In genomic region chr3:127680146-127680661, GRCh38 we compare ENCODE assay signal across 17 cellular contexts. TPM values are rescaled to one million over a fixed set of nuclear protein-coding genes. Genes with fewer than 3 reads are reported as not detected.
DNase-seq lines count a peak whose midpoint lies in the region; ATAC-seq, FAIRE-seq and TF ChIP-seq lines count a peak whose summit lies in the region.
"Had no signal": no experiment of that assay in that cellular context is flagged by ENCODE, and none has a peak within 500 bp of the region (broad histone marks: within the 10 kb centered on the region; RNA-seq: fewer than 3 reads in every experiment).

No MANE protein-coding gene starts in this region.

- ATAC-seq in right lobe of liver, result no peak
- ATAC-seq in HepG2, result no peak
- ATAC-seq in stimulated activated naive B cell treated with anti-CD40 and anti-IgM and Interleukin-4, amounts not matched to agents 10 μg/mL and 1 μg/mL and 100 μg/mL, for 72 hours (replicated peaks), result no peak
- no peak for ATAC-seq in GM18861 (IDR thresholded peaks at IDR 0.05; ENCODE audit: unreplicated experiment)
- ATAC-seq: Panc1, right cardiac atrium had no signal

- H3K9ac ChIP-seq in HepG2 (ENCODE audit: insufficient read depth, low read depth, low read length), result no peak overlapping the region

- FAIRE-seq in HepG2 (lab: Jason Lieb, UNC), result no peak

- no peaks in the 10 kb centered on the region for H3K9me3 ChIP-seq in right lobe of liver
- no peaks in the 10 kb centered on the region for H3K9me3 ChIP-seq in HepG2 (ENCODE audit: low read length)
- H3K9me3 ChIP-seq in neutrophil, result no peaks in the 10 kb centered on the region
- no peaks in the 10 kb centered on the region for H3K9me3 ChIP-seq in uterus

- H3K4me1 ChIP-seq in right lobe of liver, result no peaks in the 10 kb centered on the region
- H3K4me1 ChIP-seq in HepG2 (ENCODE audit: insufficient read depth, low read length), result no peaks in the 10 kb centered on the region
- H3K4me1 ChIP-seq in neutrophil (ENCODE audit: control insufficient read depth in 1 of 2, insufficient read depth in 1 of 2, low read depth in 1 of 2, low read length in 1 of 2), result peaks cover 100% of the 10 kb centered on the region in 2 experiments
- H3K4me1 ChIP-seq in uterus, result no peaks in the 10 kb centered on the region

- POLR2A ChIA-PET in HepG2 (lab: Yijun Ruan, JAX), result no interaction called here

- no peak overlapping the region for H3K4me2 ChIP-seq in HepG2 (ENCODE audit: low read depth, low read length)

- peaks cover 0 to 2% of the 10 kb centered on the region in 2 donors for H3K9me3 Mint-ChIP-seq in stimulated activated naive B cell treated with anti-CD40 and anti-IgM and Interleukin-4, amounts not matched to agents 10 μg/mL and 1 μg/mL and 100 μg/mL, for 72 hours
- H3K9me3 Mint-ChIP-seq: neural crest cell had no signal

- no TSS peak for BruUV-seq in HepG2 (replicated peaks; lab: Mats Ljungman, UMichigan)

- no peak for TF ChIP-seq RAD21 in HepG2 (CRISPR knock-in tag; IDR thresholded peaks at IDR 0.05)

- no peak overlapping the region for H3K27ac Mint-ChIP-seq in stimulated activated naive B cell treated with anti-CD40 and anti-IgM and Interleukin-4, amounts not matched to agents 10 μg/mL and 1 μg/mL and 100 μg/mL, for 72 hours

- H3K27ac ChIP-seq in right lobe of liver (no peak overlapping the region), HepG2 (ENCODE audit: extremely low read length, insufficient read depth, low read length) (no peak overlapping the region), coronary artery (no peak overlapping the region), neutrophil (peak overlapping the region; percentile 99), uterus (no peak overlapping the region)

- CTCF ChIA-PET in HepG2 (lab: Yijun Ruan, JAX; ENCODE audit: low intra/inter-chr PET ratio, low total read pairs), result no interaction called here

- peaks cover 15 to 40% of the 10 kb centered on the region in 2 donors for H3K4me1 Mint-ChIP-seq in stimulated activated naive B cell treated with anti-CD40 and anti-IgM and Interleukin-4, amounts not matched to agents 10 μg/mL and 1 μg/mL and 100 μg/mL, for 72 hours

- TF ChIP-seq EP300 in HepG2 (IDR thresholded peaks at IDR 0.05; ENCODE audit: low read depth in 2 of 2, low read length in 2 of 2) (no peak), HepG2 (CRISPR knock-in tag; IDR thresholded peaks at IDR 0.05; ENCODE audit: borderline replicate concordance) (no peak)

- H3K27me3 Mint-ChIP-seq in stimulated activated naive B cell treated with anti-CD40 and anti-IgM and Interleukin-4, amounts not matched to agents 10 μg/mL and 1 μg/mL and 100 μg/mL, for 72 hours, result no peaks in the 10 kb centered on the region

- H3K36me3 Mint-ChIP-seq in stimulated activated naive B cell treated with anti-CD40 and anti-IgM and Interleukin-4, amounts not matched to agents 10 μg/mL and 1 μg/mL and 100 μg/mL, for 72 hours, result peaks cover 8 to 22% of the 10 kb centered on the region in 2 donors

- no peaks in the 10 kb centered on the region for H3K79me2 ChIP-seq in HepG2 (ENCODE audit: insufficient read depth, low read length)

- no peak for TF ChIP-seq POLR2A in right lobe of liver (IDR thresholded peaks at IDR 0.05)
- no peak for TF ChIP-seq POLR2A in HepG2 (IDR thresholded peaks at IDR 0.05; ENCODE audit: insufficient read depth in 1 of 2, low read depth in 2 of 2, low read length in 2 of 2)
- no peak for TF ChIP-seq POLR2A in uterus (IDR thresholded peaks at IDR 0.05)

- DNase-seq in right lobe of liver (peak; percentile 14 to 45 (median 21)), HepG2 (ENCODE audit: low spot score) (no peak), coronary artery (ENCODE audit: low spot score) (peak; percentile 47), uterus (peak; percentile 12 to 14)
- DNase-seq in NK-92 treated with Interleukin-12 subunit alpha and Interleukin-12 subunit beta, amount 100 ng/mL, for 24 hours (lab: John Stamatoyannopoulos, UW), result no peak
- no peak for DNase-seq in stimulated activated naive B cell treated with anti-CD40 and anti-IgM and Interleukin-4, amounts not matched to agents 10 μg/mL and 1 μg/mL and 100 μg/mL, for 72 hours
- DNase-seq: amniotic stem cell; caudate nucleus; DMS79 treated with DMSO at 0.1 percent for 48 hours; effector CD4-positive, alpha-beta T cell; NCI-H1436 treated with DMSO at 0.1 percent for 48 hours; NCI-H2171 treated with DMSO at 0.1 percent for 48 hours had no signal

- H4K20me1 ChIP-seq in HepG2 (ENCODE audit: insufficient read depth, low read length), result no peaks in the 10 kb centered on the region

- intact Hi-C loops in right lobe of liver (cut with DNase I) (no loop called here), HepG2 (cut with micrococcal nuclease; ENCODE audit: unreplicated experiment) (no loop called here), uterus (cut with DNase I; ENCODE audit: low total_unique reads) (no loop called here)

- no peaks in the 10 kb centered on the region for H3K27me3 ChIP-seq in right lobe of liver
- H3K27me3 ChIP-seq in HepG2 (ENCODE audit: control insufficient read depth in 1 of 2, insufficient read depth in 2 of 2, low read length in 2 of 2), result no peaks in the 10 kb centered on the region; a peak in 1 of 5 replicates
- no peaks in the 10 kb centered on the region for H3K27me3 ChIP-seq in neutrophil
- H3K27me3 ChIP-seq in uterus, result no peaks in the 10 kb centered on the region

- in situ Hi-C loops in HepG2 (cut with HindIII; ENCODE audit: extremely low pct_ligation_motif_present, low pct_unique_long_range_greater_than_20kb), result loop anchor here (10.0 kb wide), 1 partner anchor 285 kb away; no protein-coding TSS in a partner anchor

- H3K4me3 ChIP-seq in right lobe of liver, result no peak overlapping the region
- H3K4me3 ChIP-seq in HepG2 (replicated peaks in 1 of 3; ENCODE audit: insufficient read depth in 1 of 3, low read depth in 2 of 3, low read length in 3 of 3), result no peak overlapping the region
- H3K4me3 ChIP-seq in coronary artery, result no peak overlapping the region
- H3K4me3 ChIP-seq in neutrophil (ENCODE audit: low read depth in 1 of 2, low read length in 1 of 2), result peak overlapping the region in 1 of 2 experiments; percentile 79
- no peak overlapping the region for H3K4me3 ChIP-seq in uterus

- H2AFZ ChIP-seq in HepG2 (ENCODE audit: low read length), result no peak overlapping the region

- TF ChIP-seq CTCF in right lobe of liver (IDR thresholded peaks at IDR 0.05) (no peak), HepG2 (CRISPR knock-in tag; IDR thresholded peaks at IDR 0.05) (no peak), coronary artery (IDR thresholded peaks at IDR 0.05) (no peak), neutrophil (IDR thresholded peaks at IDR 0.05) (no peak), uterus (IDR thresholded peaks at IDR 0.05) (no peak)

- no peaks in the 10 kb centered on the region for H3K36me3 ChIP-seq in right lobe of liver
- no peaks in the 10 kb centered on the region for H3K36me3 ChIP-seq in HepG2 (replicated peaks in 1 of 2; ENCODE audit: control insufficient read depth in 1 of 2, insufficient read depth in 2 of 2, low read length in 2 of 2)
- H3K36me3 ChIP-seq in neutrophil, result peaks cover 79% of the 10 kb centered on the region
- no peaks in the 10 kb centered on the region for H3K36me3 ChIP-seq in uterus

- H3K4me3 Mint-ChIP-seq in stimulated activated naive B cell treated with anti-CD40 and anti-IgM and Interleukin-4, amounts not matched to agents 10 μg/mL and 1 μg/mL and 100 μg/mL, for 72 hours, result no peak overlapping the region
- H3K4me3 Mint-ChIP-seq: neural crest cell had no signal

- no CpG with 5 or more reads among the region's 21 CpGs for WGBS in right lobe of liver (ENCODE audit: insufficient coverage, low coverage, low lambda C conversion rate, missing lambda C conversion rate)
- WGBS in HepG2 (ENCODE audit: low lambda C conversion rate), result 83% methylated on average over 16 of the region's 21 CpGs

RNA-seq across cellular contexts. Expression of gene ABTB1, which starts 7.5 kb away (rescaled TPM):
- 10 to 100 TPM in 5 of 6 experiments, 1 to 10 TPM in 1; 9.4 to 20.3 (median 12.2) TPM for total RNA-seq in right lobe of liver
- 0.24 and 0.42 TPM in 2 replicates for total RNA-seq in HepG2 (2016; rRNA removed; fragmentation: Illumina TruSeq; extraction: Trizol)
- 0.09 and 0.30 TPM in 2 replicates for total RNA-seq in HepG2 (2016; cell fraction: cytosol; rRNA removed; fragmentation: Illumina TruSeq; extraction: Trizol; ENCODE audit: low read depth)
- 0.13 and 0.30 TPM in 2 replicates for total RNA-seq in HepG2 (2016; cell fraction: insoluble cytoplasmic fraction; rRNA removed; fragmentation: Illumina TruSeq; extraction: Trizol)
- total RNA-seq in HepG2 (2016; cell fraction: membrane; rRNA removed; fragmentation: Illumina TruSeq; extraction: Trizol), result 0.56 and 0.72 TPM in 2 replicates
- 1.0 and 2.3 TPM in 2 replicates for total RNA-seq in HepG2 (2016; cell fraction: nucleus; rRNA removed; fragmentation: Illumina TruSeq; extraction: Trizol)
- polyA plus RNA-seq in HepG2 (2011; rRNA removed), result 14.5 and 17.9 TPM in 2 replicates
- polyA plus RNA-seq in HepG2 (2011; cell fraction: cytosol; rRNA removed), result 12.3 and 15.2 TPM in 2 replicates
- 97.1 and 99.3 TPM in 2 replicates for polyA plus RNA-seq in HepG2 (2011; cell fraction: nucleus; rRNA removed)
- 7.0 and 10.3 TPM in 2 replicates for polyA plus RNA-seq in HepG2 (2012)
- polyA plus RNA-seq in HepG2 (2016; cell fraction: cytosol; fragmentation: Illumina TruSeq; extraction: Trizol; ENCODE audit: low read depth), result 0.44 and 0.71 TPM in 2 replicates
- 0.98 and 1.0 TPM in 2 replicates for polyA plus RNA-seq in HepG2 (2016; cell fraction: insoluble cytoplasmic fraction; fragmentation: Illumina TruSeq; extraction: Trizol; ENCODE audit: low read depth)
- polyA plus RNA-seq in HepG2 (2016; cell fraction: membrane; fragmentation: Illumina TruSeq; extraction: Trizol; ENCODE audit: low read depth), result 0.39 and 0.88 TPM in 2 replicates
- polyA plus RNA-seq in HepG2 (2016; cell fraction: nucleus; fragmentation: Illumina TruSeq; extraction: Trizol; ENCODE audit: insufficient read depth, low read depth), result 2.9 and 3.4 TPM in 2 replicates
- 33.1 and 57.2 TPM in 2 replicates for polyA minus RNA-seq in HepG2 (2011; rRNA and poly(A)+ RNA removed; ENCODE audit: low replicate concordance)
- 6.9 and 10.2 TPM in 2 replicates for polyA minus RNA-seq in HepG2 (2011; cell fraction: cytosol; rRNA and poly(A)+ RNA removed)
- 15.7 and 18.6 TPM in 2 replicates for polyA minus RNA-seq in HepG2 (2011; cell fraction: nucleus; rRNA and poly(A)+ RNA removed)
- 10 to 100 TPM; 14.4 to 42.8 (median 28.8) TPM for total RNA-seq in uterus

RNA-seq across cellular contexts. Expression of gene PODXL2, which starts 51.2 kb away (rescaled TPM):
- 1 to 10 TPM in 1 of 6 experiments, under 1 TPM in 5; 0.19 to 1.6 (median 0.63) TPM for total RNA-seq in right lobe of liver
- total RNA-seq in HepG2 (2016; rRNA removed; fragmentation: Illumina TruSeq; extraction: Trizol), result 13.5 and 25.1 TPM in 2 replicates
- total RNA-seq in HepG2 (2016; cell fraction: cytosol; rRNA removed; fragmentation: Illumina TruSeq; extraction: Trizol; ENCODE audit: low read depth), result 11.1 and 12.1 TPM in 2 replicates
- 12.9 and 25.2 TPM in 2 replicates for total RNA-seq in HepG2 (2016; cell fraction: insoluble cytoplasmic fraction; rRNA removed; fragmentation: Illumina TruSeq; extraction: Trizol)
- 17.4 and 19.2 TPM in 2 replicates for total RNA-seq in HepG2 (2016; cell fraction: membrane; rRNA removed; fragmentation: Illumina TruSeq; extraction: Trizol)
- total RNA-seq in HepG2 (2016; cell fraction: nucleus; rRNA removed; fragmentation: Illumina TruSeq; extraction: Trizol), result 22.7 and 24.9 TPM in 2 replicates
- 20.4 and 31.7 TPM in 2 replicates for polyA plus RNA-seq in HepG2 (2011; rRNA removed)
- 24.7 and 33.2 TPM in 2 replicates for polyA plus RNA-seq in HepG2 (2011; cell fraction: cytosol; rRNA removed)
- polyA plus RNA-seq in HepG2 (2011; cell fraction: nucleus; rRNA removed), result 25.3 and 29.3 TPM in 2 replicates
- polyA plus RNA-seq in HepG2 (2012), result 12.3 and 15.4 TPM in 2 replicates
- polyA plus RNA-seq in HepG2 (2016; cell fraction: cytosol; fragmentation: Illumina TruSeq; extraction: Trizol; ENCODE audit: low read depth), result 13.5 and 14.7 TPM in 2 replicates
- polyA plus RNA-seq in HepG2 (2016; cell fraction: insoluble cytoplasmic fraction; fragmentation: Illumina TruSeq; extraction: Trizol; ENCODE audit: low read depth), result 12.3 and 15.0 TPM in 2 replicates
- 18.5 and 19.8 TPM in 2 replicates for polyA plus RNA-seq in HepG2 (2016; cell fraction: membrane; fragmentation: Illumina TruSeq; extraction: Trizol; ENCODE audit: low read depth)
- 39.4 and 41.1 TPM in 2 replicates for polyA plus RNA-seq in HepG2 (2016; cell fraction: nucleus; fragmentation: Illumina TruSeq; extraction: Trizol; ENCODE audit: insufficient read depth, low read depth)
- polyA minus RNA-seq in HepG2 (2011; rRNA and poly(A)+ RNA removed; ENCODE audit: low replicate concordance), result 19.7 and 24.8 TPM in 2 replicates
- 10.5 and 11.6 TPM in 2 replicates for polyA minus RNA-seq in HepG2 (2011; cell fraction: cytosol; rRNA and poly(A)+ RNA removed)
- polyA minus RNA-seq in HepG2 (2011; cell fraction: nucleus; rRNA and poly(A)+ RNA removed), result 5.3 and 7.3 TPM in 2 replicates
- total RNA-seq in uterus, result 10 to 100 TPM in 1 of 4 donors, 1 to 10 TPM in 1, not detected in 2; 1.5 to 13.5 TPM

Comparison
In these comparisons a context has a peak if more than half of its experiments do, and no peak if none do; other contexts are left out.
1. DNase-seq: peak in right lobe of liver (3 of 3), coronary artery (single experiment) and uterus (2 of 2); none in HepG2 (single experiment), NK-92 treated with Interleukin-12 subunit alpha and Interleukin-12 subunit beta, amount 100 ng/mL, for 24 hours (single experiment) and stimulated activated naive B cell treated with anti-CD40 and anti-IgM and Interleukin-4, amounts not matched to agents 10 μg/mL and 1 μg/mL and 100 μg/mL, for 72 hours (single experiment).